In genomic region chr13:95536629-95537241, GRCh38 we compare ENCODE assay signal across 8 cellular contexts. TPM values are rescaled to one million over a fixed set of nuclear protein-coding genes. Genes with fewer than 3 reads are reported as not detected.
DNase-seq lines count a peak whose midpoint lies in the region; ATAC-seq and TF ChIP-seq lines count a peak whose summit lies in the region.

No MANE protein-coding gene starts in this region.

- no peaks in the 10 kb centered on the region for H3K9me3 ChIP-seq in body of pancreas

- peak; percentile 46 for DNase-seq in NB4 (ENCODE audit: low read depth)
- peak; percentile 67 to 83 (median 72) for DNase-seq in body of pancreas
- no peak for DNase-seq in neural crest cell (ENCODE audit: low read depth, low spot score)
- no peak for DNase-seq in activated CD4-positive, alpha-beta memory T cell treated with anti-CD3 and anti-CD28 coated beads for 36 hours
- DNase-seq in posterior cingulate gyrus: no peak
- no peak for DNase-seq in retina

- POLR2A ChIA-PET in activated CD4-positive, alpha-beta memory T cell treated with anti-CD3 and anti-CD28 coated beads for 36 hours (lab: Charles Lee): no interaction called here

- H3K4me3 ChIP-seq in NB4 (ENCODE audit: low read depth, low read length) (no peak overlapping the region), body of pancreas (no peak overlapping the region)

- ATAC-seq in body of pancreas: peak; percentile 54
- ATAC-seq in GM18502 (IDR thresholded peaks at IDR 0.05; ENCODE audit: poor library complexity, unreplicated experiment): no peak

- H3K4me3 Mint-ChIP-seq in neural crest cell: no peak overlapping the region
- no peak overlapping the region for H3K4me3 Mint-ChIP-seq in activated CD4-positive, alpha-beta memory T cell treated with anti-CD3 and anti-CD28 coated beads for 36 hours

- H3K36me3 Mint-ChIP-seq in neural crest cell (ENCODE audit: low read depth): no peaks in the 10 kb centered on the region
- H3K36me3 Mint-ChIP-seq in activated CD4-positive, alpha-beta memory T cell treated with anti-CD3 and anti-CD28 coated beads for 36 hours: no peaks in the 10 kb centered on the region

- CTCF ChIA-PET in activated CD4-positive, alpha-beta memory T cell treated with anti-CD3 and anti-CD28 coated beads for 36 hours (lab: Charles Lee): interaction anchor here (0.8 to 3.4 kb wide), 12 partner anchors 9 to 327 kb away, joined by 3 to 53 read pairs (median 4); no protein-coding TSS in a partner anchor

- TF ChIP-seq CTCF in GM12872 (IDR thresholded peaks at IDR 0.05; ENCODE audit: insufficient read depth, low read depth, low read length): peak; percentile 31; the same call in 2 of the 3 replicates
- TF ChIP-seq CTCF in NB4 (IDR thresholded peaks at IDR 0.05; ENCODE audit: low read depth, low read length): peak; percentile 20
- TF ChIP-seq CTCF in body of pancreas (IDR thresholded peaks at IDR 0.05): peak; percentile 9 to 81 (median 68)
- TF ChIP-seq CTCF in neural crest cell (conservative IDR thresholded peaks at IDR 0.05): peak; percentile 64

- peak overlapping the region in 3 of 4 donors; percentile 65 to 81 (median 81) for H3K27ac ChIP-seq in body of pancreas

- no peaks in the 10 kb centered on the region for H3K9me3 Mint-ChIP-seq in neural crest cell
- no peaks in the 10 kb centered on the region for H3K9me3 Mint-ChIP-seq in activated CD4-positive, alpha-beta memory T cell treated with anti-CD3 and anti-CD28 coated beads for 36 hours

- peaks cover 22% of the 10 kb centered on the region for H3K4me1 Mint-ChIP-seq in neural crest cell
- H3K4me1 Mint-ChIP-seq in activated CD4-positive, alpha-beta memory T cell treated with anti-CD3 and anti-CD28 coated beads for 36 hours (ENCODE audit: low read depth): peaks cover 7% of the 10 kb centered on the region

- H3K36me3 ChIP-seq in body of pancreas (replicated peaks in 1 of 2; ENCODE audit: insufficient read depth in 1 of 2, low read depth in 2 of 2): no peaks in the 10 kb centered on the region

- peaks cover 66% of the 10 kb centered on the region for H3K4me1 ChIP-seq in body of pancreas

- H3K27me3 ChIP-seq in body of pancreas: no peaks in the 10 kb centered on the region

- intact Hi-C loops in body of pancreas (cut with DNase I): no loop called here
- intact Hi-C loops in activated CD4-positive, alpha-beta memory T cell treated with anti-CD3 and anti-CD28 coated beads for 36 hours (cut with micrococcal nuclease): loop anchor here (1.0 to 5.0 kb wide), 5 partner anchors 86 to 298 kb away; partner anchors contain the start of gene DNAJC3
- intact Hi-C loops in posterior cingulate gyrus (cut with DNase I): loop anchor here (2.0 kb wide), 1 partner anchor 298 kb away; no protein-coding TSS in a partner anchor

- 3 to 5% methylated on average over 6 of the region's 6 CpGs for WGBS in body of pancreas, 2 donors

- TF ChIP-seq POLR2A in NB4 (IDR thresholded peaks at IDR 0.05; ENCODE audit: extremely low read depth, insufficient read length): no peak
- no peak for TF ChIP-seq POLR2A in body of pancreas (IDR thresholded peaks at IDR 0.05)

- no peak overlapping the region for H3K27ac Mint-ChIP-seq in neural crest cell (ENCODE audit: unreplicated experiment)
- H3K27ac Mint-ChIP-seq in activated CD4-positive, alpha-beta memory T cell treated with anti-CD3 and anti-CD28 coated beads for 36 hours: no peak overlapping the region

- H3K27me3 Mint-ChIP-seq in neural crest cell (ENCODE audit: low read depth): no peaks in the 10 kb centered on the region
- H3K27me3 Mint-ChIP-seq in activated CD4-positive, alpha-beta memory T cell treated with anti-CD3 and anti-CD28 coated beads for 36 hours: peaks cover 18% of the 10 kb centered on the region

RNA-seq across cellular contexts. Expression of gene CLDN10, which starts 15.8 kb away (rescaled TPM):
- total RNA-seq in body of pancreas: 100 to 1,000 TPM in 1 of 2 donors, 10 to 100 TPM in 1; 72.8 to 228 TPM
- 1.7 and 1.8 TPM in 2 replicates for total RNA-seq in neural crest cell
- total RNA-seq in activated CD4-positive, alpha-beta memory T cell treated with anti-CD3 and anti-CD28 coated beads for 36 hours: not detected

Comparison
In these comparisons a context has a peak if more than half of its experiments do, and no peak if none do; other contexts are left out.
1. DNase-seq: peak in NB4 (single experiment) and body of pancreas (4 of 4); none in neural crest cell (single experiment), activated CD4-positive, alpha-beta memory T cell treated with anti-CD3 and anti-CD28 coated beads for 36 hours (single experiment), posterior cingulate gyrus (0 of 10) and retina (single experiment).
2. RNA of gene CLDN10, which starts 15.8 kb away (total RNA-seq): 72.8 to 228 TPM in body of pancreas; 1.7 to 1.8 TPM in neural crest cell and not detected in activated CD4-positive, alpha-beta memory T cell treated with anti-CD3 and anti-CD28 coated beads for 36 hours; every median in the first group is over 10 times any median in the second.
3. Peak in every context shown above with its lines, with median percentiles within 50 percentile points of each other: CTCF ChIP-seq.